9 cellular contexts compared by ENCODE assay signal in genomic region chr15:57153140-57153539, GRCh38.
DNase-seq lines count a peak whose midpoint lies in the region; ATAC-seq lines count a peak whose summit lies in the region.
"Had no signal": no experiment of that assay in that cellular context is flagged by ENCODE, and none has a peak within 500 bp of the region (broad histone marks: within the 10 kb centered on the region; RNA-seq: fewer than 3 reads in every experiment).

No MANE protein-coding gene starts in this region.

- no peaks in the 10 kb centered on the region for H3K27me3 Mint-ChIP-seq in T-helper 2 cell treated with Interferon-gamma antibody and Interleukin-4, amounts not matched to agents 5 μg/mL and 100 μg/mL, for 36 hours (ENCODE audit: low read depth)

- H3K4me1 Mint-ChIP-seq in T-helper 2 cell treated with Interferon-gamma antibody and Interleukin-4, amounts not matched to agents 5 μg/mL and 100 μg/mL, for 36 hours (ENCODE audit: low read depth): peaks cover 24% of the 10 kb centered on the region

- peak overlapping the region in 6 of 11 experiments; percentile 25 to 84 (median 52); a peak in 11 of 22 replicates for H3K4me2 ChIP-seq in BLaER1 treated with 17β-estradiol and CSF1 and Interleukin-3, amounts not matched to agents 10 nM and 100 nM

- peaks cover 40 to 76% (median 58%) of the 10 kb centered on the region in 11 experiments for H3K36me3 ChIP-seq in BLaER1 treated with 17β-estradiol and CSF1 and Interleukin-3, amounts not matched to agents 10 nM and 100 nM
- H3K36me3 ChIP-seq in aorta (ENCODE audit: control insufficient read depth in 1 of 2, insufficient read depth in 2 of 2, low read length in 1 of 2): peaks cover 0 to 1% of the 10 kb centered on the region in 2 donors

- H3K9ac ChIP-seq in BLaER1 treated with 17β-estradiol and CSF1 and Interleukin-3, amounts not matched to agents 10 nM and 100 nM: peak overlapping the region in 1 of 11 experiments; percentile 40; a peak in 2 of 22 replicates

- WGBS in aorta, 2 donors: 14 to 19% methylated on average over 2 of the region's 2 CpGs

- peak overlapping the region in 4 of 11 experiments; percentile 58 to 76 (median 70); a peak in 7 of 22 replicates for H3K27ac ChIP-seq in BLaER1 treated with 17β-estradiol and CSF1 and Interleukin-3, amounts not matched to agents 10 nM and 100 nM
- H3K27ac ChIP-seq in aorta (ENCODE audit: low read depth in 1 of 2, low read length in 2 of 2): no peak overlapping the region

- H3K4me3 ChIP-seq in BLaER1 treated with 17β-estradiol and CSF1 and Interleukin-3, amounts not matched to agents 10 nM and 100 nM: no peak overlapping the region
- H3K4me3 ChIP-seq in aorta (ENCODE audit: low read length in 2 of 2): no peak overlapping the region

- H3K27ac Mint-ChIP-seq in T-helper 2 cell treated with Interferon-gamma antibody and Interleukin-4, amounts not matched to agents 5 μg/mL and 100 μg/mL, for 36 hours: peak overlapping the region; percentile 58

- DNase-seq in T-helper 2 cell treated with Interferon-gamma antibody and Interleukin-4, amounts not matched to agents 5 μg/mL and 100 μg/mL, for 36 hours (ENCODE audit: low spot score): peak; percentile 11
- DNase-seq in left kidney (ENCODE audit: low read depth, low spot score) (peak; percentile 9), aorta (no peak), posterior cingulate gyrus (no peak)
- DNase-seq: NCI-H82 had no signal

- peaks cover 47% of the 10 kb centered on the region for H3K36me3 Mint-ChIP-seq in T-helper 2 cell treated with Interferon-gamma antibody and Interleukin-4, amounts not matched to agents 5 μg/mL and 100 μg/mL, for 36 hours (ENCODE audit: low read depth)

- peaks cover 0 to 9% (median 0%) of the 10 kb centered on the region in 11 experiments; a peak in 2 of 22 replicates for H4K20me1 ChIP-seq in BLaER1 treated with 17β-estradiol and CSF1 and Interleukin-3, amounts not matched to agents 10 nM and 100 nM

- peaks cover 0 to 45% (median 9%) of the 10 kb centered on the region in 10 experiments; a peak in 11 of 20 replicates for H3K4me1 ChIP-seq in BLaER1 treated with 17β-estradiol and CSF1 and Interleukin-3, amounts not matched to agents 10 nM and 100 nM
- peaks cover 3 to 12% of the 10 kb centered on the region in 2 donors for H3K4me1 ChIP-seq in aorta (ENCODE audit: control insufficient read depth in 1 of 2, insufficient read depth in 2 of 2, low read length in 2 of 2)

- H3K4me3 Mint-ChIP-seq in T-helper 2 cell treated with Interferon-gamma antibody and Interleukin-4, amounts not matched to agents 5 μg/mL and 100 μg/mL, for 36 hours: peak overlapping the region; percentile 10

- H3K9me3 Mint-ChIP-seq in T-helper 2 cell treated with Interferon-gamma antibody and Interleukin-4, amounts not matched to agents 5 μg/mL and 100 μg/mL, for 36 hours: peaks cover 40% of the 10 kb centered on the region

- ATAC-seq in GM21423 (IDR thresholded peaks at IDR 0.05; ENCODE audit: unreplicated experiment) (peak; percentile 49), HG03571 (IDR thresholded peaks at IDR 0.05; ENCODE audit: unreplicated experiment) (no peak), aorta (ENCODE audit: low FRiP score) (no peak), HG03175 (IDR thresholded peaks at IDR 0.05; ENCODE audit: unreplicated experiment) (no peak)

- H3K27me3 ChIP-seq in BLaER1 treated with 17β-estradiol and CSF1 and Interleukin-3, amounts not matched to agents 10 nM and 100 nM: no peaks in the 10 kb centered on the region
- H3K27me3 ChIP-seq in aorta (ENCODE audit: control insufficient read depth in 1 of 2, insufficient read depth in 2 of 2, low read length in 1 of 2): no peaks in the 10 kb centered on the region

- peaks cover 29 to 50% (median 39%) of the 10 kb centered on the region in 11 experiments for H3K9me3 ChIP-seq in BLaER1 treated with 17β-estradiol and CSF1 and Interleukin-3, amounts not matched to agents 10 nM and 100 nM (replicated peaks in 1 of 11)
- no peaks in the 10 kb centered on the region for H3K9me3 ChIP-seq in aorta (ENCODE audit: control insufficient read depth, low read length)

- intact Hi-C loops in aorta (cut with DNase I) (no loop called here), posterior cingulate gyrus (cut with DNase I) (no loop called here)

Comparison
In these comparisons a context has a peak if more than half of its experiments do, and no peak if none do; other contexts are left out.
1. DNase-seq: peak in T-helper 2 cell treated with Interferon-gamma antibody and Interleukin-4, amounts not matched to agents 5 μg/mL and 100 μg/mL, for 36 hours (single experiment) and left kidney (single experiment); none in aorta (0 of 2) and posterior cingulate gyrus (0 of 10).